In genomic region chr14:61451891-61452400, GRCh38 we compare ENCODE assay signal across 17 cellular contexts.
A peak's percentile ranks its signal among the peaks of the same experiment; 100 is the strongest.
DNase-seq lines count a peak whose midpoint lies in the region; ATAC-seq, FAIRE-seq and TF ChIP-seq lines count a peak whose summit lies in the region.
"Had no signal": no experiment of that assay in that cellular context is flagged by ENCODE, and none has a peak within 500 bp of the region (broad histone marks: within the 10 kb centered on the region; RNA-seq: fewer than 3 reads in every experiment).

No MANE protein-coding gene starts in this region.

- H3K27me3 ChIP-seq in CD4-positive, CD25-positive, alpha-beta regulatory T cell (ENCODE audit: control insufficient read depth, insufficient read depth, low read length): no peaks in the 10 kb centered on the region
- no peaks in the 10 kb centered on the region for H3K27me3 ChIP-seq in CD8-positive, alpha-beta T cell (ENCODE audit: insufficient read depth, low read length)
- H3K27me3 ChIP-seq: neutrophil had no signal

- H3K36me3 ChIP-seq in CD4-positive, CD25-positive, alpha-beta regulatory T cell (ENCODE audit: control insufficient read depth, insufficient read depth, low read length): peaks cover 61% of the 10 kb centered on the region
- peaks cover 16% of the 10 kb centered on the region for H3K36me3 ChIP-seq in CD8-positive, alpha-beta T cell (ENCODE audit: insufficient read depth, low read length)
- H3K36me3 ChIP-seq: neutrophil, thoracic aorta had no signal

- DNase-seq in CD4-positive, CD25-positive, alpha-beta regulatory T cell: no peak
- peak in 1 of 7 experiments; percentile 47 for DNase-seq in CD8-positive, alpha-beta T cell
- DNase-seq in activated T-helper 1 cell treated with anti-CD3 and anti-CD28 coated beads, Interleukin-12 subunit alpha, Interleukin-12 subunit beta, Interleukin-2, Interleukin-4 antibody, amounts not matched to agents 30 ng/mL and 10 ng/mL and 1 ng/mL, durations not matched to agents 14 hours and 24 hours and 36 hours (ENCODE audit: low spot score): no peak
- DNase-seq in natural killer cell: no peak
- no peak for DNase-seq in GM19239 (ENCODE audit: insufficient read length, low spot score)
- DNase-seq in medulla oblongata (ENCODE audit: extremely low spot score): no peak
- DNase-seq: AML-193; glutamatergic neuron; HFFc6; NCI-H1694 treated with DMSO at 0.1 percent for 48 hours; NCI-H82; stimulated activated CD4-positive, alpha-beta T cell treated with anti-CD3 and anti-CD28 coated beads, Interleukin-12 subunit alpha, Interleukin-12 subunit beta, amount 100 ng/mL, for 4 hours; T1000 had no signal

- peak overlapping the region; percentile 93 to 99 (median 96) for H3K27ac Mint-ChIP-seq in CD4-positive, CD25-positive, alpha-beta regulatory T cell
- H3K27ac Mint-ChIP-seq in CD8-positive, alpha-beta T cell: peak overlapping the region; percentile 95
- peak overlapping the region; percentile 92 for H3K27ac Mint-ChIP-seq in activated T-helper 1 cell treated with anti-CD3 and anti-CD28 coated beads, Interleukin-12 subunit alpha, Interleukin-12 subunit beta, Interleukin-2, Interleukin-4 antibody, amounts not matched to agents 30 ng/mL and 10 ng/mL and 1 ng/mL, durations not matched to agents 14 hours and 24 hours and 36 hours
- H3K27ac Mint-ChIP-seq in natural killer cell: peak overlapping the region in 1 of 2 donors; percentile 93
- H3K27ac Mint-ChIP-seq: HFFc6 had no signal

- H3K9me3 ChIP-seq in CD4-positive, CD25-positive, alpha-beta regulatory T cell (ENCODE audit: control insufficient read depth in 2 of 2, low read length in 2 of 2): no peaks in the 10 kb centered on the region
- no peaks in the 10 kb centered on the region for H3K9me3 ChIP-seq in CD8-positive, alpha-beta T cell (ENCODE audit: low read length)
- H3K9me3 ChIP-seq: neutrophil, thoracic aorta had no signal

- CTCF ChIA-PET in CD8-positive, alpha-beta T cell (lab: Charles Lee): interaction anchor here (0.7 to 3.3 kb wide), 26 partner anchors 9 to 386 kb away, joined by 3 to 20 read pairs (median 4); partner anchors contain the start of gene PRKCH

- H3K4me1 ChIP-seq in CD4-positive, CD25-positive, alpha-beta regulatory T cell (ENCODE audit: control insufficient read depth, insufficient read depth, low read length, poor library complexity, severe bottlenecking): peaks cover 90% of the 10 kb centered on the region
- H3K4me1 ChIP-seq in CD8-positive, alpha-beta T cell (ENCODE audit: insufficient read depth, low read length): peaks cover 99% of the 10 kb centered on the region

- H3K4me1 Mint-ChIP-seq in CD4-positive, CD25-positive, alpha-beta regulatory T cell: peaks cover 65 to 99% (median 78%) of the 10 kb centered on the region in 4 donors
- peaks cover 96% of the 10 kb centered on the region for H3K4me1 Mint-ChIP-seq in CD8-positive, alpha-beta T cell (ENCODE audit: low read depth)
- peaks cover 96% of the 10 kb centered on the region for H3K4me1 Mint-ChIP-seq in activated T-helper 1 cell treated with anti-CD3 and anti-CD28 coated beads, Interleukin-12 subunit alpha, Interleukin-12 subunit beta, Interleukin-2, Interleukin-4 antibody, amounts not matched to agents 30 ng/mL and 10 ng/mL and 1 ng/mL, durations not matched to agents 14 hours and 24 hours and 36 hours (ENCODE audit: low read depth)
- H3K4me1 Mint-ChIP-seq in natural killer cell: peaks cover 97% of the 10 kb centered on the region in 2 donors

- no peaks in the 10 kb centered on the region for H3K27me3 Mint-ChIP-seq in CD4-positive, CD25-positive, alpha-beta regulatory T cell
- no peaks in the 10 kb centered on the region for H3K27me3 Mint-ChIP-seq in CD8-positive, alpha-beta T cell (ENCODE audit: low read depth)
- no peaks in the 10 kb centered on the region for H3K27me3 Mint-ChIP-seq in activated T-helper 1 cell treated with anti-CD3 and anti-CD28 coated beads, Interleukin-12 subunit alpha, Interleukin-12 subunit beta, Interleukin-2, Interleukin-4 antibody, amounts not matched to agents 30 ng/mL and 10 ng/mL and 1 ng/mL, durations not matched to agents 14 hours and 24 hours and 36 hours (ENCODE audit: insufficient read depth)
- H3K27me3 Mint-ChIP-seq in natural killer cell (ENCODE audit: low read depth in 2 of 2): no peaks in the 10 kb centered on the region

- no peak for TF ChIP-seq CTCF in CD8-positive, alpha-beta T cell (IDR thresholded peaks at IDR 0.05)
- TF ChIP-seq CTCF in natural killer cell (IDR thresholded peaks at IDR 0.05): no peak

- H3K36me3 Mint-ChIP-seq in CD4-positive, CD25-positive, alpha-beta regulatory T cell: peaks cover 77% of the 10 kb centered on the region
- H3K36me3 Mint-ChIP-seq in CD8-positive, alpha-beta T cell: peaks cover 93% of the 10 kb centered on the region
- peaks cover 65% of the 10 kb centered on the region for H3K36me3 Mint-ChIP-seq in activated T-helper 1 cell treated with anti-CD3 and anti-CD28 coated beads, Interleukin-12 subunit alpha, Interleukin-12 subunit beta, Interleukin-2, Interleukin-4 antibody, amounts not matched to agents 30 ng/mL and 10 ng/mL and 1 ng/mL, durations not matched to agents 14 hours and 24 hours and 36 hours (ENCODE audit: low read depth)
- peaks cover 18% of the 10 kb centered on the region for H3K36me3 Mint-ChIP-seq in natural killer cell

- H3K9me3 Mint-ChIP-seq in CD4-positive, CD25-positive, alpha-beta regulatory T cell: no peaks in the 10 kb centered on the region
- H3K9me3 Mint-ChIP-seq in CD8-positive, alpha-beta T cell: no peaks in the 10 kb centered on the region
- no peaks in the 10 kb centered on the region for H3K9me3 Mint-ChIP-seq in activated T-helper 1 cell treated with anti-CD3 and anti-CD28 coated beads, Interleukin-12 subunit alpha, Interleukin-12 subunit beta, Interleukin-2, Interleukin-4 antibody, amounts not matched to agents 30 ng/mL and 10 ng/mL and 1 ng/mL, durations not matched to agents 14 hours and 24 hours and 36 hours
- no peaks in the 10 kb centered on the region for H3K9me3 Mint-ChIP-seq in natural killer cell
- H3K9me3 Mint-ChIP-seq: HFFc6 had no signal

- FAIRE-seq in GM19239 (lab: Jason Lieb, UNC): no peak

- H3K4me3 ChIP-seq in CD4-positive, CD25-positive, alpha-beta regulatory T cell (ENCODE audit: low read depth, low read length): peak overlapping the region; percentile 74
- no peak overlapping the region for H3K4me3 ChIP-seq in CD8-positive, alpha-beta T cell (ENCODE audit: low read depth, low read length)
- H3K4me3 ChIP-seq: thoracic aorta had no signal

- H3K4me3 Mint-ChIP-seq in CD4-positive, CD25-positive, alpha-beta regulatory T cell: peak overlapping the region; percentile 79 to 87 (median 82)
- H3K4me3 Mint-ChIP-seq in CD8-positive, alpha-beta T cell: peak overlapping the region; percentile 73
- H3K4me3 Mint-ChIP-seq in activated T-helper 1 cell treated with anti-CD3 and anti-CD28 coated beads, Interleukin-12 subunit alpha, Interleukin-12 subunit beta, Interleukin-2, Interleukin-4 antibody, amounts not matched to agents 30 ng/mL and 10 ng/mL and 1 ng/mL, durations not matched to agents 14 hours and 24 hours and 36 hours: peak overlapping the region; percentile 53
- peak overlapping the region; percentile 86 for H3K4me3 Mint-ChIP-seq in natural killer cell
- H3K4me3 Mint-ChIP-seq: HFFc6 had no signal

- intact Hi-C loops in CD8-positive, alpha-beta T cell (cut with DNase I, micrococcal nuclease): loop anchor here in 1 of 2 experiments (1.0 to 5.0 kb wide), 7 partner anchors 8 to 155 kb away; no protein-coding TSS in a partner anchor
- intact Hi-C loops in activated T-helper 1 cell treated with anti-CD3 and anti-CD28 coated beads, Interleukin-12 subunit alpha, Interleukin-12 subunit beta, Interleukin-2, Interleukin-4 antibody, amounts not matched to agents 30 ng/mL and 10 ng/mL and 1 ng/mL, durations not matched to agents 14 hours and 24 hours and 36 hours (cut with micrococcal nuclease): loop anchor here (1.0 to 10.0 kb wide), 10 partner anchors 8 to 467 kb away; partner anchors contain the start of genes SLC38A6 and TRMT5
- intact Hi-C loops in natural killer cell (cut with micrococcal nuclease): loop anchor here (2.0 to 5.0 kb wide), 2 partner anchors 63 to 155 kb away; no protein-coding TSS in a partner anchor

- POLR2A ChIA-PET in CD8-positive, alpha-beta T cell (lab: Charles Lee): interaction anchor here (0.7 to 2.7 kb wide), 22 partner anchors 11 to 172 kb away, joined by 3 to 16 read pairs (median 4); partner anchors contain the start of gene PRKCH

- ATAC-seq in CD4-positive, CD25-positive, alpha-beta regulatory T cell (ENCODE audit: low read depth in 2 of 2): no peak
- ATAC-seq in CD8-positive, alpha-beta T cell: no peak
- ATAC-seq in natural killer cell: no peak
- ATAC-seq in HG03457 (IDR thresholded peaks at IDR 0.05; ENCODE audit: unreplicated experiment): no peak
- ATAC-seq: Panc1 had no signal

- H3K27ac ChIP-seq in CD4-positive, CD25-positive, alpha-beta regulatory T cell (ENCODE audit: insufficient read depth, low read length, poor library complexity, severe bottlenecking): peak overlapping the region; percentile 75
- H3K27ac ChIP-seq in CD8-positive, alpha-beta T cell (ENCODE audit: low read depth, low read length): no peak overlapping the region
- H3K27ac ChIP-seq: neutrophil, thoracic aorta had no signal
